8 cellular contexts compared by ENCODE assay signal in genomic region chr12:3491938-3492867, GRCh38. TPM values are rescaled to one million over a fixed set of nuclear protein-coding genes. Genes with fewer than 3 reads are reported as not detected.
DNase-seq lines count a peak whose midpoint lies in the region; ATAC-seq, FAIRE-seq and TF ChIP-seq lines count a peak whose summit lies in the region.

No MANE protein-coding gene starts in this region.

- H3K27me3 ChIP-seq in H7 (ENCODE audit: control insufficient read depth, insufficient read depth, low read length): peaks cover 81% of the 10 kb centered on the region
- peaks cover 0 to 34% of the 10 kb centered on the region in 2 donors for H3K27me3 ChIP-seq in body of pancreas

- CTCF ChIA-PET in A549 (lab: Yijun Ruan, JAX): interaction anchor here (1.1 to 1.2 kb wide), 2 partner anchors 155 to 285 kb away, joined by 3 to 4 read pairs; no protein-coding TSS in a partner anchor

- intact Hi-C loops in body of pancreas (cut with DNase I): no loop called here

- no peaks in the 10 kb centered on the region for H3K9me3 ChIP-seq in A549
- H3K9me3 ChIP-seq in body of pancreas: no peaks in the 10 kb centered on the region

- H3K4me1 ChIP-seq in A549 (no peaks in the 10 kb centered on the region), body of pancreas (peaks cover 37% of the 10 kb centered on the region)

- TF ChIP-seq RAD21 in A549 (conservative IDR thresholded peaks at IDR 0.05 in 1 of 2, IDR thresholded peaks at IDR 0.05 in 1 of 2): no peak

- TF ChIP-seq EP300 in A549 (IDR thresholded peaks at IDR 0.05): no peak

- H3K27ac ChIP-seq in A549: no peak overlapping the region
- H3K27ac ChIP-seq in body of pancreas: no peak overlapping the region

- no peak for TF ChIP-seq CTCF in A549 (IDR thresholded peaks at IDR 0.05)
- TF ChIP-seq CTCF in body of pancreas (IDR thresholded peaks at IDR 0.05): no peak

- peak; percentile 33 to 38 for DNase-seq in A549 (ENCODE audit: low read depth in 1 of 2, low spot score in 1 of 2)
- DNase-seq in H7: peak; percentile 94
- peak; percentile 12 to 24 for DNase-seq in SW 1271 (lab: John Stamatoyannopoulos, UW)
- DNase-seq in body of pancreas: peak; percentile 55 to 72 (median 66)
- DNase-seq in inferior parietal cortex (ENCODE audit: extremely low spot score): peak; percentile 39
- peak in 2 of 3 donors; percentile 39 to 47 for DNase-seq in stimulated activated CD4-positive, alpha-beta T cell treated with anti-CD3 and anti-CD28 coated beads, Interleukin-12 subunit alpha, Interleukin-12 subunit beta, amount 100 ng/mL, for 48 hours (ENCODE audit: low read depth in 2 of 3, low spot score in 1 of 3)

- no peak overlapping the region for H3K4me2 ChIP-seq in A549

- H3K36me3 ChIP-seq in H7 (replicated peaks; ENCODE audit: control insufficient read depth, insufficient read depth, low read length) (no peaks in the 10 kb centered on the region), body of pancreas (replicated peaks in 1 of 2; ENCODE audit: insufficient read depth in 1 of 2, low read depth in 2 of 2) (no peaks in the 10 kb centered on the region)

- no peak for FAIRE-seq in A549 (lab: Jason Lieb, UNC)

- TF ChIP-seq POLR2A in A549 (IDR thresholded peaks at IDR 0.05; ENCODE audit: low read length) (no peak), body of pancreas (IDR thresholded peaks at IDR 0.05) (no peak)

- POLR2A ChIA-PET in A549 (lab: Yijun Ruan, JAX): no interaction called here

- WGBS in A549 (ENCODE audit: missing lambda C conversion rate): 19% methylated on average over 27 of the region's 60 CpGs
- 1 to 6% methylated on average over 12 to 60 of the region's 60 CpGs for WGBS in body of pancreas, 2 donors

- H3K4me3 ChIP-seq in A549 (no peak overlapping the region), H7 (ENCODE audit: insufficient read depth, low read depth, low read length) (peak overlapping the region; percentile 60), body of pancreas (no peak overlapping the region)

- ATAC-seq in A549 (peak; percentile 79 to 90), body of pancreas (peak; percentile 82), GM18870 (IDR thresholded peaks at IDR 0.05; ENCODE audit: unreplicated experiment) (no peak), HG03520 (IDR thresholded peaks at IDR 0.05; ENCODE audit: unreplicated experiment) (no peak)

TF ChIP-seq in A549, 52 proteins besides CTCF, POLR2A, EP300 and RAD21:
- TF ChIP-seq FOSL2 (IDR thresholded peaks at IDR 0.05) (no peak), FOSL2 (CRISPR knock-in tag; IDR thresholded peaks at IDR 0.05) (no peak), HOXB5 (CRISPR knock-in tag; IDR thresholded peaks at IDR 0.05) (0 out of 2 replicates have a peak, but pooled peaks have one; percentile 31), USF2 (IDR thresholded peaks at IDR 0.05) (no peak), REST (IDR thresholded peaks at IDR 0.05) (peak; percentile 97), FOSB (CRISPR knock-in tag; IDR thresholded peaks at IDR 0.05) (no peak), ESRRA (IDR thresholded peaks at IDR 0.05; ENCODE audit: borderline replicate concordance, low read length) (no peak), RNF2 (IDR thresholded peaks at IDR 0.05; ENCODE audit: borderline replicate concordance, low read depth) (no peak), ATOH8 (CRISPR knock-in tag; IDR thresholded peaks at IDR 0.05; ENCODE audit: low read depth) (no peak), ZNF302 (CRISPR knock-in tag; IDR thresholded peaks at IDR 0.05) (no peak), EHF (CRISPR knock-in tag; IDR thresholded peaks at IDR 0.05) (no peak), EHMT2 (IDR thresholded peaks at IDR 0.05; ENCODE audit: low read depth) (peak; percentile 68; the same call in 1 of the 2 replicates), ELK1 (IDR thresholded peaks at IDR 0.05; ENCODE audit: low read depth, low read length) (no peak), BCL3 (IDR thresholded peaks at IDR 0.05) (no peak), HOXB13 (CRISPR knock-in tag; IDR thresholded peaks at IDR 0.05; ENCODE audit: low read depth) (no peak), RARB (CRISPR knock-in tag; IDR thresholded peaks at IDR 0.05) (no peak), CBX8 (IDR thresholded peaks at IDR 0.05) (no peak), CHD2 (IDR thresholded peaks at IDR 0.05; ENCODE audit: low read length, partially characterized antibody) (no peak), FOXS1 (CRISPR knock-in tag; IDR thresholded peaks at IDR 0.05) (no peak)

RNA-seq across cellular contexts. Expression of gene PRMT8, which starts 1.2 kb away (rescaled TPM):
- polyA plus RNA-seq in A549 (2011; rRNA removed) (not detected in 2 replicates), A549 (2017; fragmentation: RNase III; extraction: RNeasy Plus Mini Kit Qiagen cat#74134 plus additional on column Dnase treatment) (not detected in 3 replicates)
- not detected in 2 replicates for polyA plus RNA-seq in A549 (2012; cell fraction: cytosol; rRNA removed)
- polyA plus RNA-seq in A549 (2012; cell fraction: nucleus; rRNA removed): not detected in 2 replicates
- not detected in 2 replicates for polyA minus RNA-seq in A549 (2011; rRNA and poly(A)+ RNA removed)
- 0.33 and 1.5 TPM in 2 replicates for total RNA-seq in H7 (2014; rRNA removed; shearing (Covaris generic))
- total RNA-seq in body of pancreas: under 1 TPM in 1 of 2 donors, not detected in 1; under 0.01 TPM

Comparison
In these comparisons a context has a peak if more than half of its experiments do, and no peak if none do; other contexts are left out.
1. ATAC-seq: peak in A549 (2 of 2) and body of pancreas (single experiment); none in GM18870 (single experiment) and HG03520 (single experiment).
2. DNase-seq: peak in every context shown above with its lines; median percentile 94 in H7; 66 in body of pancreas; 43 in stimulated activated CD4-positive, alpha-beta T cell treated with anti-CD3 and anti-CD28 coated beads, Interleukin-12 subunit alpha, Interleukin-12 subunit beta, amount 100 ng/mL, for 48 hours; 39 in inferior parietal cortex; 36 in A549; 18 in SW 1271.